8 cellular contexts compared by ENCODE assay signal in the genomic region with DNA sequence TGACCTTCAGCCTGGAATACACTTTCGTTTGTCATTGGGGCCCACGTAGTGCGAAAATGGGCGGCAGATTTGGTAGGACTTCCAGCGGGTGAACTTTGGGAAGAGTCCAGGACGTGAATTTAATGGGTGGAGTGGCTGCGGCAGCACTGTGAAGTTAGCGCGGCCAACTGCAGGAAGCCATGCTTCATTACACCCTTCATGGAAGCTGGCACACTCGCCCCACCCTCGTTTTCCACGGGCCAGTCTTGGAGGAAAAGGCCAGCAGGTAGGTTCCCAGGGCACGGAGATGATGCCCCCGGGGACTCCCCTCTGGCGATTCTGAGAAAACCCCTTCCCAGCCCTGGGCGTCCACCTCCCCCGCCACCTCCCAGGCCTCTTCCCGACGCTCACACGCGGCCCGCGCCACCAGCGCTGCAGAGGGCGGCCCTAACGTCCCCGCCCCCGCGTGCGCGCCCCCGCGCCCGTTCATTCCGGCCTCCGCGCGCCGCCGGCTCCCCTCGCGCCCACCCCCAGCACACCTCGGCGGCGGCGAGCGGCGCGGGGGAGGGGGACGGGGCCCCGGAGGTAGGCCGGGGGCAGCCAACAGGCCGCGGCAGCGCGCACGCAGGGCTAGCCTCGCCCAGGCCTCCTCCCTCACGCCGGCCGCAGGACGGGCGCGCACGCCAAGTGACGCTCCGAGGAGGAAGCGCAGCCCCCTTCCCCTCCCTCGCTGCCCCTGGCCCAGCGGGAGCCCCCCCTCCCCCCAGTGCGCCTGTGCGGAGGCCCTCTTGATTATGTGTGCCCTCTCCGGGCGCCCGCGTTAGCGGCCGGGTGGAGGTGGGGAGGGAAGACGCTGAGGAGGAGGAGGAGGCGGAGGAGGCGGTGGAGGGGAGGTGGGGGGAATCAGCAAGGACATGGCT. TPM values are rescaled to one million over a fixed set of nuclear protein-coding genes. Genes with fewer than 3 reads are reported as not detected.
DNase-seq lines count a peak whose midpoint lies in the region; ATAC-seq and TF ChIP-seq lines count a peak whose summit lies in the region.

A gene (plus strand): TSS at position 656 of the 899 bp plus-strand sequence. CDS start 413 bp downstream, outside the sequence.

- H3K27me3 ChIP-seq in kidney epithelial cell (ENCODE audit: control insufficient read depth, insufficient read depth, low read length) = no peaks in the 10 kb centered on the region

- H3K36me3 ChIP-seq in kidney epithelial cell (ENCODE audit: control insufficient read depth, insufficient read depth, low read length) = no peaks in the 10 kb centered on the region

- no peak for TF ChIP-seq CTCF in kidney epithelial cell (IDR thresholded peaks at IDR 0.05; ENCODE audit: insufficient read depth, low read length, poor library complexity, severe bottlenecking)

- DNase-seq in AG08395 (ENCODE audit: low spot score) (peak; percentile 91), NCI-H345 (lab: John Stamatoyannopoulos, UW) (peak; percentile 94), cerebellar nuclear complex (lab: John Stamatoyannopoulos, UW) (peak; percentile 42 to 45), kidney epithelial cell (ENCODE audit: low read depth) (peak; percentile 69)
- peak; percentile 83 to 86 for DNase-seq in stimulated activated CD4-positive, alpha-beta T cell treated with anti-CD3 and anti-CD28 coated beads, Interleukin-15, amount 100 ng/mL, for 48 hours (ENCODE audit: low read depth in 2 of 2)

- peak within 1 kb of the TSS; percentile 84 for H3K4me3 ChIP-seq in kidney epithelial cell (ENCODE audit: low read depth, low read length)

- peak; percentile 47 for ATAC-seq in GM18870 (IDR thresholded peaks at IDR 0.05; ENCODE audit: unreplicated experiment)
- ATAC-seq in HG03108 (IDR thresholded peaks at IDR 0.05; ENCODE audit: unreplicated experiment) = peak; percentile 81
- peak; percentile 90 to 91 for ATAC-seq in activated CD4-positive, CD25-positive, alpha-beta regulatory T cell treated with anti-CD3 and anti-CD28 coated beads, Interleukin-2, amount 50 U/mL, for 24 hours

RNA-seq across cellular contexts. Expression of the gene that starts here (rescaled TPM):
- total RNA-seq in kidney epithelial cell = 32.3 and 32.7 TPM in 2 replicates

Comparison
In these comparisons a context has a peak if more than half of its experiments do, and no peak if none do; other contexts are left out.
1. Peak in every context shown above with its lines: DNase-seq, ATAC-seq and H3K4me3 ChIP-seq.
2. DNase-seq: peak in every context shown above with its lines; median percentile 94 in NCI-H345; 91 in AG08395; 84 in stimulated activated CD4-positive, alpha-beta T cell treated with anti-CD3 and anti-CD28 coated beads, Interleukin-15, amount 100 ng/mL, for 48 hours; 69 in kidney epithelial cell; 44 in cerebellar nuclear complex.